Comparison of ENCODE assay signal across 9 cellular contexts in genomic region chr19:54390942-54391577, GRCh38. TPM values are rescaled to one million over a fixed set of nuclear protein-coding genes. Genes with fewer than 3 reads are reported as not detected.
DNase-seq lines count a peak whose midpoint lies in the region; ATAC-seq lines count a peak whose summit lies in the region.
"Had no signal": no experiment of that assay in that cellular context is flagged by ENCODE, and none has a peak within 500 bp of the region (broad histone marks: within the 10 kb centered on the region; RNA-seq: fewer than 3 reads in every experiment).

No MANE protein-coding gene starts in this region.

- H3K27ac Mint-ChIP-seq in activated naive CD4-positive, alpha-beta T cell treated with anti-CD3 and anti-CD28 coated beads for 36 hours: no peak overlapping the region
- H3K27ac Mint-ChIP-seq: activated naive CD4-positive, alpha-beta T cell treated with anti-CD3 and anti-CD28 coated beads, Interleukin-2, amount 50 U/mL, for 72 hours had no signal

- peak; percentile 60 for DNase-seq in COR-L47 (lab: John Stamatoyannopoulos, UW)
- peak; percentile 41 to 65 for DNase-seq in SHP77 (lab: John Stamatoyannopoulos, UW)
- peak; percentile 77 for DNase-seq in activated naive CD4-positive, alpha-beta T cell treated with anti-CD3 and anti-CD28 coated beads for 36 hours
- peak in 37 of 42 donors; percentile 26 to 87 (median 65) for DNase-seq in head of caudate nucleus
- peak; percentile 69 for DNase-seq in retina
- no peak for DNase-seq in middle frontal gyrus (ENCODE audit: extremely low spot score, low spot score)

- H3K9me3 ChIP-seq in HUES6 (ENCODE audit: control insufficient read depth, insufficient read depth, low read depth, low read length): 0 out of 2 replicates have a peak, but pooled peaks cover 2% of the 10 kb centered on the region

- H3K27me3 Mint-ChIP-seq in activated naive CD4-positive, alpha-beta T cell treated with anti-CD3 and anti-CD28 coated beads for 36 hours (ENCODE audit: low read depth): no peaks in the 10 kb centered on the region

- peaks cover 21% of the 10 kb centered on the region for H3K4me1 ChIP-seq in HUES6 (ENCODE audit: control insufficient read depth, insufficient read depth, low read length)

- peak overlapping the region; percentile 28; the same call in 1 of the 2 replicates for H3K4me3 ChIP-seq in HUES6 (ENCODE audit: low read depth, low read length)

- peaks cover 30% of the 10 kb centered on the region for H3K27me3 ChIP-seq in HUES6 (ENCODE audit: control insufficient read depth, insufficient read depth, low read length)

- CTCF ChIA-PET in activated naive CD4-positive, alpha-beta T cell treated with anti-CD3 and anti-CD28 coated beads for 36 hours (lab: Charles Lee): interaction anchor here (0.7 to 5.1 kb wide), 26 partner anchors 11 to 224 kb away, joined by 3 to 105 read pairs (median 4); partner anchors contain the start of gene LAIR1

- H3K27ac ChIP-seq in HUES6 (ENCODE audit: low read depth, low read length): no peak overlapping the region; the same call in 1 of the 2 replicates

- H3K4me3 Mint-ChIP-seq in activated naive CD4-positive, alpha-beta T cell treated with anti-CD3 and anti-CD28 coated beads for 36 hours: no peak overlapping the region

- ATAC-seq in HG02884 (IDR thresholded peaks at IDR 0.05; ENCODE audit: unreplicated experiment): no peak

- H3K4me1 Mint-ChIP-seq in activated naive CD4-positive, alpha-beta T cell treated with anti-CD3 and anti-CD28 coated beads for 36 hours (ENCODE audit: low read depth): peaks cover 27% of the 10 kb centered on the region

- no peaks in the 10 kb centered on the region for H3K36me3 ChIP-seq in HUES6 (ENCODE audit: control insufficient read depth, insufficient read depth, low read length)

- no peaks in the 10 kb centered on the region for H3K9me3 Mint-ChIP-seq in activated naive CD4-positive, alpha-beta T cell treated with anti-CD3 and anti-CD28 coated beads for 36 hours
- H3K9me3 Mint-ChIP-seq: activated naive CD4-positive, alpha-beta T cell treated with anti-CD3 and anti-CD28 coated beads, Interleukin-2, amount 50 U/mL, for 72 hours had no signal

- H3K9ac ChIP-seq in HUES6 (ENCODE audit: low read length): peak overlapping the region; percentile 66

- intact Hi-C loops in activated naive CD4-positive, alpha-beta T cell treated with anti-CD3 and anti-CD28 coated beads for 36 hours (cut with micrococcal nuclease): loop anchor here (1.0 kb wide), 1 partner anchor 66 kb away; no protein-coding TSS in a partner anchor
- intact Hi-C loops in head of caudate nucleus (cut with DNase I): loop anchor here (5.0 kb wide), 1 partner anchor 64 kb away; no protein-coding TSS in a partner anchor

- H3K36me3 Mint-ChIP-seq in activated naive CD4-positive, alpha-beta T cell treated with anti-CD3 and anti-CD28 coated beads for 36 hours (ENCODE audit: low read depth): no peaks in the 10 kb centered on the region
- H3K36me3 Mint-ChIP-seq: activated naive CD4-positive, alpha-beta T cell treated with anti-CD3 and anti-CD28 coated beads, Interleukin-2, amount 50 U/mL, for 72 hours had no signal

RNA-seq across cellular contexts. Expression of gene TTYH1, which starts 24.2 kb away (rescaled TPM):
- total RNA-seq in activated naive CD4-positive, alpha-beta T cell treated with anti-CD3 and anti-CD28 coated beads for 36 hours: not detected

RNA-seq across cellular contexts. Expression of gene LAIR1, which starts 26.3 kb away (rescaled TPM):
- total RNA-seq in activated naive CD4-positive, alpha-beta T cell treated with anti-CD3 and anti-CD28 coated beads for 36 hours: 1 to 10 TPM; 5.2 to 5.7 TPM

RNA-seq across cellular contexts. Expression of gene LILRA4, which starts 52.1 kb away (rescaled TPM):
- total RNA-seq in activated naive CD4-positive, alpha-beta T cell treated with anti-CD3 and anti-CD28 coated beads for 36 hours: not detected
- total RNA-seq: activated naive CD4-positive, alpha-beta T cell treated with anti-CD3 and anti-CD28 coated beads, Interleukin-2, amount 50 U/mL, for 72 hours had no signal

RNA-seq across cellular contexts. Expression of gene LENG8, which starts 57.9 kb away (rescaled TPM):
- 100 to 1,000 TPM; 171 to 175 TPM for total RNA-seq in activated naive CD4-positive, alpha-beta T cell treated with anti-CD3 and anti-CD28 coated beads for 36 hours
